ENCODE assay signal across 16 cellular contexts in the genomic region with DNA sequence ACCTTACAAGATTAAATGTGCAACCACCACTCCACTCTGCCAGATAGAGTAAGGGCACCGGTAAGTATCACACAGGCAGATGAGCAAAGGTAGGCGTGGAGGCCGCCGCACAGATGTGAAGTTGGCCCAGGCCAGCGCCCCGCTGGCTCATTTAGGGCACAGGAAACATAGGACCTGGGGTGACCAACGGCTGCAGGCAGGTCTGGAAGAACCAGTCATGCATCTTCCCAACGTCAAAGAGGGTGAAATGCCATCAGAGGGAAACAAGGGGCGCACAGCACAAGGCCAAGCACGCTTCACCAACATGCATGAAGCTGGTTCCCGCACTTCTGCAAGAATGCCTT. TPM values are rescaled to one million over a fixed set of nuclear protein-coding genes. Genes with fewer than 3 reads are reported as not detected.
"Had no signal": no experiment of that assay in that cellular context is flagged by ENCODE, and none has a peak within 500 bp of the region (broad histone marks: within the 10 kb centered on the region; RNA-seq: fewer than 3 reads in every experiment).

No MANE protein-coding gene starts in this region.

- H3K4me3 ChIP-seq: heart left ventricle, smooth muscle cell, thoracic aorta had no signal

- DNase-seq: activated naive CD8-positive, alpha-beta T cell treated with anti-CD3 and anti-CD28 coated beads for 36 hours; cerebellar nuclear complex; effector memory CD8-positive, alpha-beta T cell; occipital lobe had no signal

- H3K4me3 Mint-ChIP-seq: activated naive CD8-positive, alpha-beta T cell treated with anti-CD3 and anti-CD28 coated beads for 36 hours; activated T-helper 1 cell treated with anti-CD3 and anti-CD28 coated beads, Interleukin-12 subunit alpha, Interleukin-12 subunit beta, Interleukin-2, Interleukin-4 antibody, amounts not matched to agents 30 ng/mL and 10 ng/mL and 1 ng/mL, durations not matched to agents 14 hours and 24 hours and 36 hours; effector memory CD8-positive, alpha-beta T cell; memory B cell; naive thymus-derived CD8-positive, alpha-beta T cell had no signal

- H3K9me3 Mint-ChIP-seq: activated naive CD8-positive, alpha-beta T cell treated with anti-CD3 and anti-CD28 coated beads for 36 hours; activated T-helper 1 cell treated with anti-CD3 and anti-CD28 coated beads, Interleukin-12 subunit alpha, Interleukin-12 subunit beta, Interleukin-2, Interleukin-4 antibody, amounts not matched to agents 30 ng/mL and 10 ng/mL and 1 ng/mL, durations not matched to agents 14 hours and 24 hours and 36 hours; effector memory CD8-positive, alpha-beta T cell; memory B cell; naive thymus-derived CD8-positive, alpha-beta T cell had no signal

- H3K27ac Mint-ChIP-seq: activated naive CD8-positive, alpha-beta T cell treated with anti-CD3 and anti-CD28 coated beads for 36 hours; activated T-helper 1 cell treated with anti-CD3 and anti-CD28 coated beads, Interleukin-12 subunit alpha, Interleukin-12 subunit beta, Interleukin-2, Interleukin-4 antibody, amounts not matched to agents 30 ng/mL and 10 ng/mL and 1 ng/mL, durations not matched to agents 14 hours and 24 hours and 36 hours; effector memory CD8-positive, alpha-beta T cell; naive thymus-derived CD8-positive, alpha-beta T cell; progenitor cell of endocrine pancreas had no signal

- H3K27me3 ChIP-seq: heart left ventricle had no signal

- H3K9me3 ChIP-seq: heart left ventricle, thoracic aorta had no signal

- H3K27ac ChIP-seq: epithelial cell of prostate, thoracic aorta had no signal

- ATAC-seq: activated CD4-positive, CD25-positive, alpha-beta regulatory T cell treated with anti-CD3 and anti-CD28 coated beads, Interleukin-2, amount 50 U/mL, for 24 hours; naive thymus-derived CD8-positive, alpha-beta T cell had no signal

- H3K27me3 Mint-ChIP-seq: activated naive CD8-positive, alpha-beta T cell treated with anti-CD3 and anti-CD28 coated beads for 36 hours; effector memory CD8-positive, alpha-beta T cell; memory B cell; naive thymus-derived CD8-positive, alpha-beta T cell; progenitor cell of endocrine pancreas had no signal

- H3K4me2 ChIP-seq: smooth muscle cell had no signal

RNA-seq across cellular contexts. Expression of a gene that starts 31.7 kb away (rescaled TPM):
- total RNA-seq: activated naive CD8-positive, alpha-beta T cell treated with anti-CD3 and anti-CD28 coated beads for 36 hours; activated T-helper 1 cell treated with anti-CD3 and anti-CD28 coated beads, Interleukin-12 subunit alpha, Interleukin-12 subunit beta, Interleukin-2, Interleukin-4 antibody, amounts not matched to agents 30 ng/mL and 10 ng/mL and 1 ng/mL, durations not matched to agents 14 hours and 24 hours and 36 hours; frontal cortex; left colon; occipital lobe; progenitor cell of endocrine pancreas; right cardiac atrium; smooth muscle cell had no signal
- polyA plus RNA-seq: right cardiac atrium, smooth muscle cell had no signal
